ENCODE assay signal across 24 cellular contexts in genomic region chr10:24494777-24495176, GRCh38.
"Had no signal": no experiment of that assay in that cellular context is flagged by ENCODE, and none has a peak within 500 bp of the region (broad histone marks: within the 10 kb centered on the region; RNA-seq: fewer than 3 reads in every experiment).

No MANE protein-coding gene starts in this region.

- H3K27me3 ChIP-seq: esophagus muscularis mucosa, gastrocnemius medialis, heart right ventricle, right lobe of liver, suprapubic skin, thyroid gland, upper lobe of left lung, uterus had no signal

- H3K9me3 ChIP-seq: esophagus muscularis mucosa, gastrocnemius medialis, heart right ventricle, left ventricle myocardium inferior, lower lobe of right lung, psoas muscle, right lobe of liver, suprapubic skin, thyroid gland, upper lobe of left lung, uterus had no signal

- H3K4me1 ChIP-seq: esophagus muscularis mucosa, gastrocnemius medialis, lower lobe of right lung, parathyroid adenoma, psoas muscle, uterus had no signal

- H3K4me3 ChIP-seq: esophagus muscularis mucosa, gastrocnemius medialis, heart right ventricle, left ventricle myocardium inferior, lower lobe of right lung, psoas muscle, right lobe of liver, suprapubic skin, thyroid gland, upper lobe of left lung, uterus had no signal

- H3K9ac ChIP-seq: parathyroid adenoma had no signal

- H3K36me3 ChIP-seq: uterus had no signal

- DNase-seq: effector memory CD4-positive, alpha-beta T cell; gastrocnemius medialis; heart right ventricle; hypothalamus; kidney; left cardiac atrium; left ventricle myocardium inferior; lower lobe of right lung; midbrain; naive thymus-derived CD4-positive, alpha-beta T cell; nephron progenitor cell; psoas muscle; retina; right lobe of liver; stimulated activated CD4-positive, alpha-beta T cell treated with anti-CD3 and anti-CD28 coated beads, Interleukin-4, amount 100 ng/mL, for 1 hour; stimulated activated CD8-positive, alpha-beta memory T cell treated with anti-CD3 and anti-CD28 coated beads, Interleukin-4, amount 100 ng/mL, for 48 hours; stimulated activated naive CD8-positive, alpha-beta T cell treated with anti-CD3 and anti-CD28 coated beads, Interleukin-15, Interleukin-2, amounts not matched to agents 100 U/mL and 50 U/mL, for 24 hours; thyroid gland; upper lobe of left lung; uterus had no signal

- H3K27ac ChIP-seq: epithelial cell of prostate, esophagus muscularis mucosa, gastrocnemius medialis, heart right ventricle, left ventricle myocardium inferior, lower lobe of right lung, parathyroid adenoma, psoas muscle, right lobe of liver, suprapubic skin, thyroid gland, uterus had no signal
